In genomic region chr5:106454050-106454449, GRCh38 we compare ENCODE assay signal across 13 cellular contexts.
DNase-seq lines count a peak whose midpoint lies in the region; ATAC-seq and TF ChIP-seq lines count a peak whose summit lies in the region.
"Had no signal": no experiment of that assay in that cellular context is flagged by ENCODE, and none has a peak within 500 bp of the region (broad histone marks: within the 10 kb centered on the region; RNA-seq: fewer than 3 reads in every experiment).

No MANE protein-coding gene starts in this region.

- H3K4me1 Mint-ChIP-seq in Calu3 (ENCODE audit: low read depth, unreplicated experiment) (peaks cover 15% of the 10 kb centered on the region), WTC11 (peaks cover 14% of the 10 kb centered on the region)
- no peaks in the 10 kb centered on the region for H3K4me1 Mint-ChIP-seq in stimulated activated effector memory CD8-positive, alpha-beta T cell treated with anti-CD3 and anti-CD28 coated beads, Interleukin-12 subunit alpha, Interleukin-12 subunit beta, amount 100 ng/mL, for 72 hours
- H3K4me1 Mint-ChIP-seq: CD8-positive, alpha-beta memory T cell had no signal

- H2AFZ ChIP-seq in MM.1S (ENCODE audit: low read length), result no peak overlapping the region

- no peak overlapping the region for H3K9ac ChIP-seq in MM.1S (ENCODE audit: low read length)
- H3K9ac ChIP-seq: BLaER1 had no signal

- BruUV-seq in Calu3 (replicated peaks; lab: Mats Ljungman, UMichigan), result no TSS peak

- H3K79me2 ChIP-seq in MM.1S (ENCODE audit: low read length), result no peaks in the 10 kb centered on the region

- no peak for TF ChIP-seq EP300 in stomach (IDR thresholded peaks at IDR 0.05)

- no peaks in the 10 kb centered on the region for H4K20me1 ChIP-seq in MM.1S (ENCODE audit: insufficient read depth, low read length)
- H4K20me1 ChIP-seq: BLaER1 had no signal

- in situ Hi-C loops in GM13976 (cut with MboI; ENCODE audit: low sequenced_read_pairs, unreplicated experiment), result no loop called here

- intact Hi-C loops in Calu3 (cut with micrococcal nuclease; ENCODE audit: unreplicated experiment) (loop anchor here (10.0 kb wide), 1 partner anchor 421 kb away; no protein-coding TSS in a partner anchor), stomach (cut with DNase I; ENCODE audit: low total_unique reads) (no loop called here)

- H3K27ac Mint-ChIP-seq in Calu3 (ENCODE audit: unreplicated experiment) (peak overlapping the region; percentile 50), WTC11 (peak overlapping the region; percentile 68; the same call in 1 of the 2 replicates)
- no peak overlapping the region for H3K27ac Mint-ChIP-seq in stimulated activated effector memory CD8-positive, alpha-beta T cell treated with anti-CD3 and anti-CD28 coated beads, Interleukin-12 subunit alpha, Interleukin-12 subunit beta, amount 100 ng/mL, for 72 hours
- H3K27ac Mint-ChIP-seq: CD8-positive, alpha-beta memory T cell had no signal

- H3K4me1 ChIP-seq in MM.1S (ENCODE audit: low read length) (0 out of 2 replicates have a peak, but pooled peaks cover 5% of the 10 kb centered on the region), stomach (no peaks in the 10 kb centered on the region)
- H3K4me1 ChIP-seq: BLaER1, Caco-2 had no signal

- TF ChIP-seq POLR2A in stomach (IDR thresholded peaks at IDR 0.05), result no peak

- DNase-seq in Calu3 (no peak), MM.1S (peak; percentile 37), WTC11 (ENCODE audit: low spot score) (no peak), foreskin melanocyte (peak; percentile 14), GM13976 (ENCODE audit: low spot score) (no peak), stomach (no peak)
- DNase-seq in stimulated activated effector memory CD8-positive, alpha-beta T cell treated with anti-CD3 and anti-CD28 coated beads, Interleukin-12 subunit alpha, Interleukin-12 subunit beta, amount 100 ng/mL, for 72 hours (ENCODE audit: low spot score in 2 of 2), result no peak
- DNase-seq: 8988T; CD8-positive, alpha-beta memory T cell had no signal

- H3K27me3 ChIP-seq in MM.1S (replicated peaks; ENCODE audit: insufficient read depth, low read length) (no peaks in the 10 kb centered on the region), stomach (no peaks in the 10 kb centered on the region)
- H3K27me3 ChIP-seq: BLaER1 had no signal

- H3K4me2 ChIP-seq in MM.1S (ENCODE audit: low read depth, low read length), result peak overlapping the region; percentile 11; the same call in 1 of the 2 replicates
- H3K4me2 ChIP-seq: BLaER1 had no signal

- no peak overlapping the region for H3K4me3 Mint-ChIP-seq in Calu3 (ENCODE audit: low read depth, unreplicated experiment)
- no peak overlapping the region for H3K4me3 Mint-ChIP-seq in WTC11
- H3K4me3 Mint-ChIP-seq in stimulated activated effector memory CD8-positive, alpha-beta T cell treated with anti-CD3 and anti-CD28 coated beads, Interleukin-12 subunit alpha, Interleukin-12 subunit beta, amount 100 ng/mL, for 72 hours, result no peak overlapping the region
- H3K4me3 Mint-ChIP-seq: CD8-positive, alpha-beta memory T cell had no signal

- 86 to 95% (median 94%) methylated on average over 1 of the region's 1 CpG for WGBS in stomach, 5 donors

- CTCF ChIA-PET in Calu3 (lab: Charles Lee), result interaction anchor here (0.6 to 1.5 kb wide), 4 partner anchors 78 to 651 kb away, joined by 3 to 6 read pairs (median 5); no protein-coding TSS in a partner anchor
- CTCF ChIA-PET in WTC11 (lab: Charles Lee), result interaction anchor here (0.7 to 2.0 kb wide), 19 partner anchors 9 to 419 kb away, joined by 3 to 9 read pairs (median 4); no protein-coding TSS in a partner anchor

- H3K4me3 ChIP-seq in MM.1S (ENCODE audit: low read length), result no peak overlapping the region
- no peak overlapping the region for H3K4me3 ChIP-seq in stomach
- H3K4me3 ChIP-seq: BLaER1, GM12878 had no signal

- H3K36me3 Mint-ChIP-seq in Calu3 (ENCODE audit: insufficient read depth, unreplicated experiment) (no peaks in the 10 kb centered on the region), WTC11 (no peaks in the 10 kb centered on the region)
- no peaks in the 10 kb centered on the region for H3K36me3 Mint-ChIP-seq in stimulated activated effector memory CD8-positive, alpha-beta T cell treated with anti-CD3 and anti-CD28 coated beads, Interleukin-12 subunit alpha, Interleukin-12 subunit beta, amount 100 ng/mL, for 72 hours
- H3K36me3 Mint-ChIP-seq: CD8-positive, alpha-beta memory T cell had no signal

- H3K9me3 Mint-ChIP-seq in Calu3 (ENCODE audit: low read depth, unreplicated experiment), result no peaks in the 10 kb centered on the region
- no peaks in the 10 kb centered on the region for H3K9me3 Mint-ChIP-seq in WTC11
- no peaks in the 10 kb centered on the region for H3K9me3 Mint-ChIP-seq in stimulated activated effector memory CD8-positive, alpha-beta T cell treated with anti-CD3 and anti-CD28 coated beads, Interleukin-12 subunit alpha, Interleukin-12 subunit beta, amount 100 ng/mL, for 72 hours

- no peaks in the 10 kb centered on the region for H3K9me2 ChIP-seq in MM.1S (replicated peaks; ENCODE audit: insufficient read depth, low read length)

- POLR2A ChIA-PET in WTC11 (lab: Charles Lee), result no interaction called here

- no peaks in the 10 kb centered on the region for H3K27me3 Mint-ChIP-seq in Calu3 (ENCODE audit: unreplicated experiment)
- no peaks in the 10 kb centered on the region for H3K27me3 Mint-ChIP-seq in WTC11 (ENCODE audit: low read depth)
- H3K27me3 Mint-ChIP-seq: CD8-positive, alpha-beta memory T cell had no signal

- H3K9me3 ChIP-seq in MM.1S (replicated peaks; ENCODE audit: insufficient read depth, low read length) (no peaks in the 10 kb centered on the region), stomach (no peaks in the 10 kb centered on the region)
- H3K9me3 ChIP-seq: BLaER1, Caco-2 had no signal

- TF ChIP-seq CTCF in Calu3 (IDR thresholded peaks at IDR 0.05; ENCODE audit: unreplicated experiment), result no peak
- no peak for TF ChIP-seq CTCF in MM.1S (IDR thresholded peaks at IDR 0.05; ENCODE audit: low read length)
- TF ChIP-seq CTCF in WTC11 (IDR thresholded peaks at IDR 0.05), result no peak
- TF ChIP-seq CTCF in GM13976 (IDR thresholded peaks at IDR 0.05; ENCODE audit: borderline replicate concordance, control extremely low read depth, extremely low read depth, insufficient read depth, missing control alignments), result no peak
- TF ChIP-seq CTCF in stomach (IDR thresholded peaks at IDR 0.05), result no peak

- no peaks in the 10 kb centered on the region for H3F3A ChIP-seq in MM.1S (ENCODE audit: insufficient read depth, low read length)

- H3K36me3 ChIP-seq in MM.1S (replicated peaks; ENCODE audit: insufficient read depth, low read length), result no peaks in the 10 kb centered on the region
- H3K36me3 ChIP-seq in stomach, result no peaks in the 10 kb centered on the region
- H3K36me3 ChIP-seq: BLaER1 had no signal

- ATAC-seq in WTC11, result no peak
- ATAC-seq in stimulated activated effector memory CD8-positive, alpha-beta T cell treated with anti-CD3 and anti-CD28 coated beads, Interleukin-12 subunit alpha, Interleukin-12 subunit beta, amount 100 ng/mL, for 72 hours, result no peak

- no peak overlapping the region for H3K27ac ChIP-seq in MM.1S (ENCODE audit: low read length)
- H3K27ac ChIP-seq in stomach, result no peak overlapping the region
- H3K27ac ChIP-seq: BLaER1, HL-60 had no signal

TF ChIP-seq in WTC11, 78 proteins besides CTCF, POLR2A, EP300 and RAD21 (continues in another document):
- TF ChIP-seq ATF6 (CRISPR knock-in tag; IDR thresholded peaks at IDR 0.05) (no peak), TCF7 (CRISPR knock-in tag; IDR thresholded peaks at IDR 0.05; ENCODE audit: low read depth) (no peak), MLX (CRISPR knock-in tag; IDR thresholded peaks at IDR 0.05) (no peak), ZNF423 (CRISPR knock-in tag; IDR thresholded peaks at IDR 0.05) (no peak), FOXP1 (CRISPR knock-in tag; IDR thresholded peaks at IDR 0.05; ENCODE audit: borderline replicate concordance) (no peak), ATF1 (CRISPR knock-in tag; IDR thresholded peaks at IDR 0.05) (no peak), RELA (CRISPR knock-in tag; IDR thresholded peaks at IDR 0.05; ENCODE audit: borderline replicate concordance) (no peak), NR2C2 (CRISPR knock-in tag; IDR thresholded peaks at IDR 0.05) (no peak)
- TF ChIP-seq, protein P1, sequence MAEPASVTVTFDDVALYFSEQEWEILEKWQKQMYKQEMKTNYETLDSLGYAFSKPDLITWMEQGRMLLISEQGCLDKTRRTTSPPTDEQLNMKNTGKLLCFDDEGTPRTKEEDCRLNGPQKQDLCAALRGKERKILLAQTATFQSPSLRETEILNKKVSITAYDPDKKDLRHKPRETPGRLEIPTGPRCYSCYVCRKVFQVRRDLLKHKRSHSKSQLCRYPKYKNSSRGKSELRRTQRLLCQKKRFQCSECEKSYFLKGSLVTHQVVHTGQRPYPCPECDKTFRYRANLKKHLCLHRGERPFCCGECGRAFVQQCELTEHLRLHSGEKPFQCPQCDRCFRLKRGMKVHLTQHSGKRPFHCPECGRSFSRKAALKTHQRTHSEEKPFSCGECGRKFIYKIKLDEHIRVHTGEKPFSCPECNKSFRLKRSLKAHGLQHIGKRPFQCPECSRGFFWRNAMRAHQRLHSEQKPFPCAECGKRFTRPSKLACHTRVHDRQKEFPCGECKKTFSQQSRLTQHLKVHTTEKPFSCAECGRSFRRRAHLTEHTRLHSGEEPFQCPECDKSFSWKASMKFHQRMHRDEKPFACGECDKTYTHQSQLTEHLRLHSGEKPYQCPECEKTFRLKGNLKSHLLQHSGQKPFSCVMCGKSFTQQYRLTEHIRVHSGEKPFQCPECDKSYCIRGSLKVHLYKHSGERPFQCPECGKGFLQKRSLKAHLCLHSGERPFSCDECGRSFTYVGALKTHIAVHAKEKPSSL (CRISPR knock-in tag; conservative IDR thresholded peaks at IDR 0.05), result no peak

Comparison
In these comparisons a context has a peak if more than half of its experiments do, and no peak if none do; other contexts are left out.
1. DNase-seq: peak in MM.1S (single experiment) and foreskin melanocyte (single experiment); none in Calu3 (single experiment), WTC11 (single experiment), stimulated activated effector memory CD8-positive, alpha-beta T cell treated with anti-CD3 and anti-CD28 coated beads, Interleukin-12 subunit alpha, Interleukin-12 subunit beta, amount 100 ng/mL, for 72 hours (0 of 2), GM13976 (single experiment) and stomach (single experiment).